ENCODE assay signal across 1 cellular context in genomic region chr7:151416135-151416740, GRCh38.
TF ChIP-seq lines count a peak whose summit lies in the region.

No MANE protein-coding gene starts in this region.

TF ChIP-seq in H1, 55 proteins besides CTCF, POLR2A, EP300 and RAD21:
- TF ChIP-seq BRCA1 (IDR thresholded peaks at IDR 0.05; ENCODE audit: low read depth, low read length) (no peak), SIX5 (IDR thresholded peaks at IDR 0.05; ENCODE audit: low read depth, low read length) (no peak), SP4 (IDR thresholded peaks at IDR 0.05; ENCODE audit: low read length) (no peak), TBP (IDR thresholded peaks at IDR 0.05; ENCODE audit: low read depth, low read length) (no peak), NRF1 (IDR thresholded peaks at IDR 0.05; ENCODE audit: low read depth, low read length) (no peak), E2F6 (IDR thresholded peaks at IDR 0.05) (no peak), SRF (IDR thresholded peaks at IDR 0.05; ENCODE audit: low read depth, low read length) (no peak), RXRA (IDR thresholded peaks at IDR 0.05; ENCODE audit: insufficient read depth, low read depth, low read length) (0 out of 2 replicates have a peak, but pooled peaks have one; percentile 60), GTF2F1 (IDR thresholded peaks at IDR 0.05; ENCODE audit: borderline replicate concordance, low read depth, low read length) (no peak), CEBPB (IDR thresholded peaks at IDR 0.05; ENCODE audit: low read depth, low read length) (no peak), ASH2L (IDR thresholded peaks at IDR 0.05; ENCODE audit: low read length) (no peak), TEAD4 (IDR thresholded peaks at IDR 0.05; ENCODE audit: low read depth, low read length) (no peak), MAFK (IDR thresholded peaks at IDR 0.05; ENCODE audit: low read depth, low read length) (no peak), HDAC2 (IDR thresholded peaks at IDR 0.05; ENCODE audit: borderline replicate concordance in 1 of 2, low read depth in 2 of 2, low read length in 2 of 2) (no peak; a peak in 1 of 4 replicates), ZNF274 (IDR thresholded peaks at IDR 0.05; ENCODE audit: borderline replicate concordance, extremely low read depth, low read length) (no peak), EZH2 (IDR thresholded peaks at IDR 0.05; ENCODE audit: low read depth, low read length, severe bottlenecking) (no peak), POLR2AphosphoS5 (IDR thresholded peaks at IDR 0.05; ENCODE audit: low read depth, low read length) (peak; percentile 68), CTBP2 (IDR thresholded peaks at IDR 0.05; ENCODE audit: borderline replicate concordance, insufficient read depth, insufficient read length, low read length) (peak; percentile 57), ATF2 (IDR thresholded peaks at IDR 0.05; ENCODE audit: low read length) (no peak), BCL11A (IDR thresholded peaks at IDR 0.05; ENCODE audit: low read depth in 2 of 2, low read length in 2 of 2) (no peak), POU5F1 (IDR thresholded peaks at IDR 0.05; ENCODE audit: low read depth, low read length) (peak; percentile 31; the same call in 1 of the 2 replicates), SIRT6 (IDR thresholded peaks at IDR 0.05; ENCODE audit: low read length) (no peak), NANOG (IDR thresholded peaks at IDR 0.05; ENCODE audit: insufficient read depth, low read depth, low read length, poor library complexity, severe bottlenecking) (no peak), RBBP5 (IDR thresholded peaks at IDR 0.05; ENCODE audit: borderline replicate concordance, low read depth, low read length) (no peak), TCF12 (IDR thresholded peaks at IDR 0.05; ENCODE audit: low read depth, low read length) (peak; percentile 96), PHF8 (conservative IDR thresholded peaks at IDR 0.05; ENCODE audit: low read depth, low read length) (no peak), MAX (IDR thresholded peaks at IDR 0.05) (no peak), BACH1 (IDR thresholded peaks at IDR 0.05; ENCODE audit: low read length) (no peak), GABPA (IDR thresholded peaks at IDR 0.05; ENCODE audit: borderline replicate concordance, insufficient read depth, low read length) (no peak; the same call in 1 of the 2 replicates), CBX5 (IDR thresholded peaks at IDR 0.05; ENCODE audit: low read depth, low read length) (no peak), KDM5A (IDR thresholded peaks at IDR 0.05; ENCODE audit: low read length) (no peak), CREB1 (IDR thresholded peaks at IDR 0.05) (no peak), KDM4A (IDR thresholded peaks at IDR 0.05; ENCODE audit: low read depth, low read length, severe bottlenecking) (no peak), EGR1 (IDR thresholded peaks at IDR 0.05; ENCODE audit: borderline replicate concordance, low read depth, low read length) (no peak), TAF7 (optimal IDR thresholded peaks at IDR 0.05; ENCODE audit: borderline replicate concordance, low read depth, low read length) (no peak), SP1 (IDR thresholded peaks at IDR 0.05; ENCODE audit: low read depth, low read length) (no peak), JUND (IDR thresholded peaks at IDR 0.05; ENCODE audit: low read length) (no peak), RNF2 (IDR thresholded peaks at IDR 0.05; ENCODE audit: borderline replicate concordance, low read depth, low read length, missing control alignments, poor library complexity, severe bottlenecking) (no peak), SP2 (IDR thresholded peaks at IDR 0.05; ENCODE audit: low read length) (no peak)
- TF ChIP-seq, protein P1, sequence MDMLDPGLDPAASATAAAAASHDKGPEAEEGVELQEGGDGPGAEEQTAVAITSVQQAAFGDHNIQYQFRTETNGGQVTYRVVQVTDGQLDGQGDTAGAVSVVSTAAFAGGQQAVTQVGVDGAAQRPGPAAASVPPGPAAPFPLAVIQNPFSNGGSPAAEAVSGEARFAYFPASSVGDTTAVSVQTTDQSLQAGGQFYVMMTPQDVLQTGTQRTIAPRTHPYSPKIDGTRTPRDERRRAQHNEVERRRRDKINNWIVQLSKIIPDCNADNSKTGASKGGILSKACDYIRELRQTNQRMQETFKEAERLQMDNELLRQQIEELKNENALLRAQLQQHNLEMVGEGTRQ (IDR thresholded peaks at IDR 0.05; ENCODE audit: low read length): no peak
